In genomic region chr15:72319360-72319984, GRCh38 we compare ENCODE assay signal across 1 cellular context.
TF ChIP-seq lines count a peak whose summit lies in the region.

No MANE protein-coding gene starts in this region.

TF ChIP-seq in HepG2, 621 proteins besides CTCF, POLR2A, EP300 and RAD21:
- no peak for TF ChIP-seq FLYWCH1 (CRISPR knock-in tag; IDR thresholded peaks at IDR 0.05)
- no peak for TF ChIP-seq ZNF124 (CRISPR knock-in tag; IDR thresholded peaks at IDR 0.05)
- no peak for TF ChIP-seq SOX6 (IDR thresholded peaks at IDR 0.05)
- TF ChIP-seq SOX6 (CRISPR knock-in tag; IDR thresholded peaks at IDR 0.05), result no peak
- peak; percentile 65 to 84 for TF ChIP-seq REST (IDR thresholded peaks at IDR 0.05; ENCODE audit: borderline replicate concordance in 1 of 2, low read depth in 1 of 2, low read length in 2 of 2)
- TF ChIP-seq SSRP1 (CRISPR knock-in tag; IDR thresholded peaks at IDR 0.05), result no peak
- TF ChIP-seq THAP11 (CRISPR knock-in tag; IDR thresholded peaks at IDR 0.05), result no peak
- TF ChIP-seq NONO (IDR thresholded peaks at IDR 0.05), result no peak
- no peak for TF ChIP-seq NONO (CRISPR knock-in tag; conservative IDR thresholded peaks at IDR 0.05)
- TF ChIP-seq MIER3 (CRISPR knock-in tag; IDR thresholded peaks at IDR 0.05; ENCODE audit: borderline replicate concordance), result no peak
- peak; percentile 25 for TF ChIP-seq AGO2 (optimal IDR thresholded peaks at IDR 0.05; ENCODE audit: low read depth, low read length)
- no peak for TF ChIP-seq ZHX1 (CRISPR knock-in tag; IDR thresholded peaks at IDR 0.05; ENCODE audit: low read depth)
- no peak for TF ChIP-seq ZNF672 (CRISPR knock-in tag; IDR thresholded peaks at IDR 0.05)
- no peak for TF ChIP-seq AFF4 (CRISPR knock-in tag; IDR thresholded peaks at IDR 0.05)
- no peak for TF ChIP-seq FOSL2 (CRISPR knock-in tag; IDR thresholded peaks at IDR 0.05)
